20 cellular contexts compared by ENCODE assay signal in genomic region chr19:50500753-50501151, GRCh38. TPM values are rescaled to one million over a fixed set of nuclear protein-coding genes. Genes with fewer than 3 reads are reported as not detected.
DNase-seq lines count a peak whose midpoint lies in the region; ATAC-seq and TF ChIP-seq lines count a peak whose summit lies in the region.
"Had no signal": no experiment of that assay in that cellular context is flagged by ENCODE, and none has a peak within 500 bp of the region (broad histone marks: within the 10 kb centered on the region; RNA-seq: fewer than 3 reads in every experiment).

No MANE protein-coding gene starts in this region.

- H3K27ac ChIP-seq in HUES64 (ENCODE audit: low read depth, low read length) (no peak overlapping the region), dorsolateral prefrontal cortex (peak overlapping the region in 49 of 59 donors; percentile 7 to 92 (median 63)), left lung (no peak overlapping the region), tibial artery (no peak overlapping the region)
- H3K27ac ChIP-seq: SK-N-MC had no signal

- H3K27ac Mint-ChIP-seq in stimulated activated memory B cell treated with anti-CD40 and anti-IgM and Interleukin-4, amounts not matched to agents 10 μg/mL and 1 μg/mL and 100 μg/mL, for 72 hours = no peak overlapping the region
- H3K27ac Mint-ChIP-seq in CD14-positive monocyte = peak overlapping the region in 1 of 7 donors; percentile 22
- H3K27ac Mint-ChIP-seq in activated T-helper 2 cell treated with anti-CD3 and anti-CD28 coated beads, Interferon-gamma antibody, Interleukin-2, Interleukin-4, amounts not matched to agents 10 μg/mL and 5 μg/mL and 100 μg/mL, durations not matched to agents 14 hours and 24 hours and 36 hours = no peak overlapping the region
- H3K27ac Mint-ChIP-seq: activated T-helper 1 cell treated with anti-CD3 and anti-CD28 coated beads, Interleukin-12 subunit alpha, Interleukin-12 subunit beta, Interleukin-2, Interleukin-4 antibody, amounts not matched to agents 30 ng/mL and 10 ng/mL and 1 ng/mL, durations not matched to agents 14 hours and 24 hours and 36 hours; naive thymus-derived CD8-positive, alpha-beta T cell had no signal

- no peaks in the 10 kb centered on the region for H3K4me1 Mint-ChIP-seq in stimulated activated memory B cell treated with anti-CD40 and anti-IgM and Interleukin-4, amounts not matched to agents 10 μg/mL and 1 μg/mL and 100 μg/mL, for 72 hours
- H3K4me1 Mint-ChIP-seq in CD14-positive monocyte = no peaks in the 10 kb centered on the region
- no peaks in the 10 kb centered on the region for H3K4me1 Mint-ChIP-seq in activated T-helper 2 cell treated with anti-CD3 and anti-CD28 coated beads, Interferon-gamma antibody, Interleukin-2, Interleukin-4, amounts not matched to agents 10 μg/mL and 5 μg/mL and 100 μg/mL, durations not matched to agents 14 hours and 24 hours and 36 hours (ENCODE audit: low read depth)

- no peaks in the 10 kb centered on the region for H3K9me3 Mint-ChIP-seq in stimulated activated memory B cell treated with anti-CD40 and anti-IgM and Interleukin-4, amounts not matched to agents 10 μg/mL and 1 μg/mL and 100 μg/mL, for 72 hours
- H3K9me3 Mint-ChIP-seq in CD14-positive monocyte = no peaks in the 10 kb centered on the region
- no peaks in the 10 kb centered on the region for H3K9me3 Mint-ChIP-seq in activated T-helper 2 cell treated with anti-CD3 and anti-CD28 coated beads, Interferon-gamma antibody, Interleukin-2, Interleukin-4, amounts not matched to agents 10 μg/mL and 5 μg/mL and 100 μg/mL, durations not matched to agents 14 hours and 24 hours and 36 hours
- H3K9me3 Mint-ChIP-seq: activated T-helper 1 cell treated with anti-CD3 and anti-CD28 coated beads, Interleukin-12 subunit alpha, Interleukin-12 subunit beta, Interleukin-2, Interleukin-4 antibody, amounts not matched to agents 30 ng/mL and 10 ng/mL and 1 ng/mL, durations not matched to agents 14 hours and 24 hours and 36 hours; naive thymus-derived CD8-positive, alpha-beta T cell had no signal

- no peak overlapping the region for H3K9ac ChIP-seq in HUES64 (ENCODE audit: low read depth, low read length)

- peaks cover 11% of the 10 kb centered on the region for H3K36me3 Mint-ChIP-seq in stimulated activated memory B cell treated with anti-CD40 and anti-IgM and Interleukin-4, amounts not matched to agents 10 μg/mL and 1 μg/mL and 100 μg/mL, for 72 hours
- H3K36me3 Mint-ChIP-seq in CD14-positive monocyte = peaks cover 4 to 5% of the 10 kb centered on the region in 2 donors
- H3K36me3 Mint-ChIP-seq in activated T-helper 2 cell treated with anti-CD3 and anti-CD28 coated beads, Interferon-gamma antibody, Interleukin-2, Interleukin-4, amounts not matched to agents 10 μg/mL and 5 μg/mL and 100 μg/mL, durations not matched to agents 14 hours and 24 hours and 36 hours (ENCODE audit: low read depth) = no peaks in the 10 kb centered on the region
- H3K36me3 Mint-ChIP-seq: naive thymus-derived CD8-positive, alpha-beta T cell had no signal

- TF ChIP-seq CTCF in dorsolateral prefrontal cortex (IDR thresholded peaks at IDR 0.05 in 54 of 56, conservative IDR thresholded peaks at IDR 0.05 in 2 of 56; ENCODE audit: low read depth in 1 of 56, partially characterized antibody in 56 of 56) = no peak
- TF ChIP-seq CTCF in left lung (IDR thresholded peaks at IDR 0.05) = no peak
- no peak for TF ChIP-seq CTCF in CD14-positive monocyte (IDR thresholded peaks at IDR 0.05)
- no peak for TF ChIP-seq CTCF in tibial artery (IDR thresholded peaks at IDR 0.05)

- H3K4me1 ChIP-seq in HUES64 (ENCODE audit: insufficient read depth, low read length) (no peaks in the 10 kb centered on the region), left lung (no peaks in the 10 kb centered on the region), tibial artery (no peaks in the 10 kb centered on the region)

- H3K9me3 ChIP-seq in HUES64 (ENCODE audit: insufficient read depth, low read depth, low read length) (no peaks in the 10 kb centered on the region), left lung (no peaks in the 10 kb centered on the region), tibial artery (no peaks in the 10 kb centered on the region)

- peak; percentile 61 for ATAC-seq in left lung
- peak; percentile 40 for ATAC-seq in stimulated activated memory B cell treated with anti-CD40 and anti-IgM and Interleukin-4, amounts not matched to agents 10 μg/mL and 1 μg/mL and 100 μg/mL, for 72 hours

- peak overlapping the region; percentile 35; the same call in 1 of the 2 replicates for H3K4me3 ChIP-seq in HUES64 (ENCODE audit: low read length)
- peak overlapping the region in 37 of 59 donors; percentile 25 to 65 (median 48) for H3K4me3 ChIP-seq in dorsolateral prefrontal cortex
- no peak overlapping the region for H3K4me3 ChIP-seq in left lung
- H3K4me3 ChIP-seq in tibial artery = no peak overlapping the region
- H3K4me3 ChIP-seq: SK-N-MC had no signal

- H3K27me3 ChIP-seq in HUES64 (ENCODE audit: insufficient read depth, low read length) (peaks cover 37% of the 10 kb centered on the region), dorsolateral prefrontal cortex (peaks cover 0 to 7% (median 0%) of the 10 kb centered on the region in 45 donors), left lung (no peaks in the 10 kb centered on the region), tibial artery (peaks cover 0 to 10% of the 10 kb centered on the region in 2 donors)

- DNase-seq in dorsolateral prefrontal cortex (peak in 1 of 10 donors; percentile 43), left lung (peak in 1 of 2 donors; percentile 69), CD14-positive monocyte (ENCODE audit: low spot score) (no peak), SW480 (ENCODE audit: low spot score) (no peak), tibial artery (no peak)
- DNase-seq in activated T-helper 2 cell treated with anti-CD3 and anti-CD28 coated beads, Interferon-gamma antibody, Interleukin-2, Interleukin-4, amounts not matched to agents 10 μg/mL and 5 μg/mL and 100 μg/mL, durations not matched to agents 14 hours and 24 hours and 36 hours (ENCODE audit: low spot score) = no peak
- DNase-seq: activated CD4-positive, alpha-beta T cell treated with anti-CD3 and anti-CD28 coated beads, Interleukin-2, amount 50 U/mL, for 48 hours; AML-193; amniotic stem cell; MV-4-11; NCI-H2081 treated with DMSO at 0.1 percent for 48 hours; NCI-H524 treated with DMSO at 0.1 percent for 48 hours; stimulated activated CD4-positive, alpha-beta T cell treated with anti-CD3 and anti-CD28 coated beads, Interleukin-15, amount 100 ng/mL, for 24 hours had no signal

- no peaks in the 10 kb centered on the region for H3K27me3 Mint-ChIP-seq in stimulated activated memory B cell treated with anti-CD40 and anti-IgM and Interleukin-4, amounts not matched to agents 10 μg/mL and 1 μg/mL and 100 μg/mL, for 72 hours
- peaks cover 1 to 2% (median 2%) of the 10 kb centered on the region in 3 donors for H3K27me3 Mint-ChIP-seq in CD14-positive monocyte (ENCODE audit: low read depth in 3 of 3)
- no peaks in the 10 kb centered on the region for H3K27me3 Mint-ChIP-seq in activated T-helper 2 cell treated with anti-CD3 and anti-CD28 coated beads, Interferon-gamma antibody, Interleukin-2, Interleukin-4, amounts not matched to agents 10 μg/mL and 5 μg/mL and 100 μg/mL, durations not matched to agents 14 hours and 24 hours and 36 hours (ENCODE audit: low read depth)
- H3K27me3 Mint-ChIP-seq: naive thymus-derived CD8-positive, alpha-beta T cell had no signal

- no peaks in the 10 kb centered on the region for H3K36me3 ChIP-seq in HUES64 (ENCODE audit: insufficient read depth, low read length)
- peaks cover 0 to 3% of the 10 kb centered on the region in 2 donors for H3K36me3 ChIP-seq in left lung
- H3K36me3 ChIP-seq in tibial artery = peaks cover 0 to 7% (median 6%) of the 10 kb centered on the region in 3 donors

- 59% methylated on average over 8 of the region's 10 CpGs for WGBS in HUES64

- no peak overlapping the region for H3K4me3 Mint-ChIP-seq in stimulated activated memory B cell treated with anti-CD40 and anti-IgM and Interleukin-4, amounts not matched to agents 10 μg/mL and 1 μg/mL and 100 μg/mL, for 72 hours
- H3K4me3 Mint-ChIP-seq in CD14-positive monocyte = no peak overlapping the region
- H3K4me3 Mint-ChIP-seq in activated T-helper 2 cell treated with anti-CD3 and anti-CD28 coated beads, Interferon-gamma antibody, Interleukin-2, Interleukin-4, amounts not matched to agents 10 μg/mL and 5 μg/mL and 100 μg/mL, durations not matched to agents 14 hours and 24 hours and 36 hours (ENCODE audit: low read depth) = no peak overlapping the region
- H3K4me3 Mint-ChIP-seq: activated T-helper 1 cell treated with anti-CD3 and anti-CD28 coated beads, Interleukin-12 subunit alpha, Interleukin-12 subunit beta, Interleukin-2, Interleukin-4 antibody, amounts not matched to agents 30 ng/mL and 10 ng/mL and 1 ng/mL, durations not matched to agents 14 hours and 24 hours and 36 hours; naive thymus-derived CD8-positive, alpha-beta T cell had no signal

- intact Hi-C loops in dorsolateral prefrontal cortex (cut with DNase I) (loop anchor here in 1 of 2 donors (5.0 kb wide), 1 partner anchor 37 kb away; no protein-coding TSS in a partner anchor), left lung (cut with DNase I) (no loop called here), CD14-positive monocyte (cut with micrococcal nuclease) (no loop called here), tibial artery (cut with DNase I; ENCODE audit: low total_unique reads) (no loop called here)
- intact Hi-C loops in activated T-helper 2 cell treated with anti-CD3 and anti-CD28 coated beads, Interferon-gamma antibody, Interleukin-2, Interleukin-4, amounts not matched to agents 10 μg/mL and 5 μg/mL and 100 μg/mL, durations not matched to agents 14 hours and 24 hours and 36 hours (cut with micrococcal nuclease) = no loop called here

RNA-seq across cellular contexts. Expression of gene JOSD2, which starts 10.2 kb away (rescaled TPM):
- polyA plus RNA-seq in HUES64 (2013, experiment 1 of 2) = 4.0 TPM
- polyA plus RNA-seq in HUES64 (2013, experiment 2 of 2) = 3.7 TPM
- total RNA-seq in dorsolateral prefrontal cortex (10 to 100 TPM; 24.9 to 75.5 (median 41.2) TPM), left lung (10 to 100 TPM; 44.1 to 52.0 TPM)
- polyA plus RNA-seq in CD14-positive monocyte = 10 to 100 TPM; 33.0 to 37.2 TPM
- total RNA-seq in activated T-helper 2 cell treated with anti-CD3 and anti-CD28 coated beads, Interferon-gamma antibody, Interleukin-2, Interleukin-4, amounts not matched to agents 10 μg/mL and 5 μg/mL and 100 μg/mL, durations not matched to agents 14 hours and 24 hours and 36 hours = 39.9 and 43.6 TPM in 2 replicates

RNA-seq across cellular contexts. Expression of gene ASPDH, which starts 13.0 kb away (rescaled TPM):
- polyA plus RNA-seq in HUES64 (2013, experiment 1 of 2) = not detected
- not detected for polyA plus RNA-seq in HUES64 (2013, experiment 2 of 2)
- total RNA-seq in dorsolateral prefrontal cortex (10 to 100 TPM; 16.5 to 62.5 (median 34.2) TPM), left lung (not detected)
- polyA plus RNA-seq in CD14-positive monocyte = not detected
- total RNA-seq in activated T-helper 2 cell treated with anti-CD3 and anti-CD28 coated beads, Interferon-gamma antibody, Interleukin-2, Interleukin-4, amounts not matched to agents 10 μg/mL and 5 μg/mL and 100 μg/mL, durations not matched to agents 14 hours and 24 hours and 36 hours = not detected in 2 replicates
- total RNA-seq: activated T-helper 1 cell treated with anti-CD3 and anti-CD28 coated beads, Interleukin-12 subunit alpha, Interleukin-12 subunit beta, Interleukin-2, Interleukin-4 antibody, amounts not matched to agents 30 ng/mL and 10 ng/mL and 1 ng/mL, durations not matched to agents 14 hours and 24 hours and 36 hours; naive thymus-derived CD8-positive, alpha-beta T cell; OCI-LY7; subcutaneous adipose tissue had no signal

RNA-seq across cellular contexts. Expression of gene GARIN5A, which starts 24.1 kb away (rescaled TPM):
- 2.8 TPM for polyA plus RNA-seq in HUES64 (2013, experiment 1 of 2)
- 2.5 TPM for polyA plus RNA-seq in HUES64 (2013, experiment 2 of 2)
- total RNA-seq in dorsolateral prefrontal cortex (10 to 100 TPM in 28 of 120 experiments, 1 to 10 TPM in 92; 3.2 to 14.9 (median 8.0) TPM), left lung (1 to 10 TPM; 2.6 to 4.3 TPM)
- under 1 TPM in 1 of 2 donors, not detected in 1; 0.41 TPM for polyA plus RNA-seq in CD14-positive monocyte
- total RNA-seq in activated T-helper 2 cell treated with anti-CD3 and anti-CD28 coated beads, Interferon-gamma antibody, Interleukin-2, Interleukin-4, amounts not matched to agents 10 μg/mL and 5 μg/mL and 100 μg/mL, durations not matched to agents 14 hours and 24 hours and 36 hours = 0.28 and 0.82 TPM in 2 replicates
- total RNA-seq: subcutaneous adipose tissue had no signal

RNA-seq across cellular contexts. Expression of gene EMC10, which starts 24.4 kb away (rescaled TPM):
- polyA plus RNA-seq in HUES64 (2013, experiment 1 of 2) = 71.8 TPM
- polyA plus RNA-seq in HUES64 (2013, experiment 2 of 2) = 73.5 TPM
- total RNA-seq in dorsolateral prefrontal cortex (100 to 1,000 TPM in 14 of 120 experiments, 10 to 100 TPM in 106; 54.6 to 147 (median 79.1) TPM), left lung (100 to 1,000 TPM; 126 to 157 TPM)
- 1 to 10 TPM; 8.5 to 9.3 TPM for polyA plus RNA-seq in CD14-positive monocyte
- total RNA-seq in activated T-helper 2 cell treated with anti-CD3 and anti-CD28 coated beads, Interferon-gamma antibody, Interleukin-2, Interleukin-4, amounts not matched to agents 10 μg/mL and 5 μg/mL and 100 μg/mL, durations not matched to agents 14 hours and 24 hours and 36 hours = 76.0 and 76.2 TPM in 2 replicates

Comparison
In these comparisons a context has a peak if more than half of its experiments do, and no peak if none do; other contexts are left out.
1. H3K27ac ChIP-seq: peak in dorsolateral prefrontal cortex (49 of 59); none in HUES64 (single experiment), left lung (0 of 2) and tibial artery (0 of 2).
2. H3K4me3 ChIP-seq: peak in HUES64 (single experiment) and dorsolateral prefrontal cortex (37 of 59); none in left lung (0 of 2) and tibial artery (0 of 2).
3. RNA of gene ASPDH, which starts 13.0 kb away (total RNA-seq): 16.5 to 62.5 TPM in dorsolateral prefrontal cortex; not detected in left lung and not detected in activated T-helper 2 cell treated with anti-CD3 and anti-CD28 coated beads, Interferon-gamma antibody, Interleukin-2, Interleukin-4, amounts not matched to agents 10 μg/mL and 5 μg/mL and 100 μg/mL, durations not matched to agents 14 hours and 24 hours and 36 hours; every median in the first group is over 10 times any median in the second.